ENCODE assay signal across 17 cellular contexts in the genomic region with DNA sequence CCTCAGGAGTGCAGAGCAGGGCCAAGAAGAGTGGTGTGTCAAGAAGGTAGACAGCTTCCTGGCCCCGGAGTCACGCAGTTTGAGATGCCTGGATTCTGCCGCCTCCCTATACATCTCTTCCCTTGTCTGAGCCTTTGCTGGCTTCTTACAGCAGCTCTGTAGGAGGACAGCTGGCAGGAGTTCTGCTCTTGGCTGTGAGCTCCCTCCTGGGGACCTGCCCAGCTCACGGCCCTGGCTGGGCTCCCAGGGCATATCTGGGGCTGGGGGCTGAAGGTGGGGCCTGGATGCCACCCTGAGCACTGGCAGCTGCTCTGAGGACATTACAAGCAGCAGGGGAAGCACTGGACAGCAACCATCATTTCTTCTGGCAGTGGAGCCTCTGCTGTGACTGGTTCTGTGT. TPM values are rescaled to one million over a fixed set of nuclear protein-coding genes. Genes with fewer than 3 reads are reported as not detected.
"Had no signal": no experiment of that assay in that cellular context is flagged by ENCODE, and none has a peak within 500 bp of the region (broad histone marks: within the 10 kb centered on the region; RNA-seq: fewer than 3 reads in every experiment).

No MANE protein-coding gene starts in this region.

- H3K36me3 ChIP-seq: pancreas, tibial nerve, uterus had no signal

- H3K27ac ChIP-seq: dorsolateral prefrontal cortex, pancreas, tibial nerve, uterus had no signal

- H3K4me3 ChIP-seq: dorsolateral prefrontal cortex, pancreas, tibial nerve, uterus had no signal

- H3K27me3 ChIP-seq: dorsolateral prefrontal cortex, pancreas, tibial nerve, uterus had no signal

- ATAC-seq: activated CD8-positive, alpha-beta memory T cell treated with anti-CD3 and anti-CD28 coated beads, Interleukin-2, amount 10 ng/mL, durations not matched to agents 7 days and 5 days; left lobe of liver; pancreas had no signal

- H3K4me1 ChIP-seq: pancreas, tibial nerve, uterus had no signal

- H3K9me3 ChIP-seq: pancreas, tibial nerve, uterus had no signal

- DNase-seq: activated CD4-positive, alpha-beta memory T cell treated with anti-CD3 and anti-CD28 coated beads, Interleukin-2, amount 10 ng/mL, durations not matched to agents 7 days and 5 days; activated CD4-positive, alpha-beta T cell treated with anti-CD3 and anti-CD28 coated beads for 48 hours; activated CD4-positive, CD25-positive, alpha-beta regulatory T cell; activated CD8-positive, alpha-beta memory T cell treated with anti-CD3 and anti-CD28 coated beads, Interleukin-2, amount 10 ng/mL, durations not matched to agents 7 days and 5 days; dorsolateral prefrontal cortex; foreskin fibroblast; mammary epithelial cell; naive B cell; pancreas; stimulated activated naive CD4-positive, alpha-beta T cell treated with Interleukin-2 at 50 U/mL for 16 hours; T-helper 1 cell; T-helper 9 cell; uterus had no signal

RNA-seq across cellular contexts. Expression of gene TSSK1B, which starts 0.8 kb away (rescaled TPM):
- total RNA-seq: activated CD4-positive, alpha-beta memory T cell treated with anti-CD3 and anti-CD28 coated beads, Interleukin-2, amount 10 ng/mL, durations not matched to agents 7 days and 5 days; activated CD8-positive, alpha-beta memory T cell treated with anti-CD3 and anti-CD28 coated beads, Interleukin-2, amount 10 ng/mL, durations not matched to agents 7 days and 5 days; glomerular endothelial cell; left lobe of liver; pulmonary artery endothelial cell had no signal
